9 cellular contexts compared by ENCODE assay signal in the genomic region with DNA sequence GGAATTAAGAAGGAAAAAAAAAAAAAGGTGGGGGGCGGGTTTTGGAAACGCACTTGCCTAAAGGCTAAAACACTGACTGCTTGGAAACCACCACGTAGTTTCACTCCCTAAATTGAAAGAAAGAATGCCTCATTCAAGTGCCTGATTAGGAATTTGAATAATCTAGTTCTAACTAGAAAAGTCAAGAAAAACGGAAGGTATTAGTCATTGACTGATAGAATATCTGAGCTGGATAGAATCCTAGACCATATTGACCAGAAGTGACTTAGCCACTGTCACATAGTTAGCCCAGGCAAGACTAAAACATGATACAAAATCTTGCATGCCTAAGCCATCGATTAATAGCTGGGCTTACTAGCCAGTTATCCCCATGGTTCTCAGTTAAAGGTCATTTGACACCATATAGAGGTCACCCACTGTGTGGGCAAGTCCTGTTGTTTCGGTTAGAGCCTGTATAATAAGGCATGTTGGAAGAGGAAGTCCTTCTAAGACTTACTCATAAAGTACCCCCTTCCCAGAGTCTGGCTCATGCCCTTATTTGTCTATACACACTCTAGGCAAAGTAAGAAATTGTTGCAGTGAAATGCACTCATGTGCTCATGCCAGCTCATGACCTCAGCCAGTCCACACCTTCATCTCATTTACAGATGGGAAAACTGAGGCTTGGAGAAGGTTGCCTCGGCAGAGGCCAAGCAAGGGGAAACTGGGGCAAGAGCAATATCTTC. TPM values are rescaled to one million over a fixed set of nuclear protein-coding genes. Genes with fewer than 3 reads are reported as not detected.
A peak's percentile ranks its signal among the peaks of the same experiment; 100 is the strongest.
DNase-seq lines count a peak whose midpoint lies in the region; ATAC-seq and TF ChIP-seq lines count a peak whose summit lies in the region.
"Had no signal": no experiment of that assay in that cellular context is flagged by ENCODE, and none has a peak within 500 bp of the region (broad histone marks: within the 10 kb centered on the region; RNA-seq: fewer than 3 reads in every experiment).

No MANE protein-coding gene starts in this region.

- DNase-seq in NOMO-1 (lab: John Stamatoyannopoulos, UW; ENCODE audit: unreplicated experiment in 2 of 2) (peak; percentile 20 to 59), kidney epithelial cell (ENCODE audit: low read depth) (peak; percentile 70), GM20000 (ENCODE audit: low spot score) (no peak), anterior cingulate cortex (lab: John Stamatoyannopoulos, UW) (no peak), Ammon's horn (ENCODE audit: low spot score) (no peak), ureter (ENCODE audit: low spot score) (no peak)
- DNase-seq: NCI-H2171 treated with DMSO at 0.1 percent for 48 hours had no signal

- TF ChIP-seq CTCF in kidney epithelial cell (IDR thresholded peaks at IDR 0.05; ENCODE audit: insufficient read depth, low read length, poor library complexity, severe bottlenecking): no peak
- no peak for TF ChIP-seq CTCF in GM20000 (IDR thresholded peaks at IDR 0.05; ENCODE audit: extremely low read depth, missing control alignments)

- peaks cover 2% of the 10 kb centered on the region for H3K36me3 ChIP-seq in kidney epithelial cell (ENCODE audit: control insufficient read depth, insufficient read depth, low read length)

- no peaks in the 10 kb centered on the region for H3K27me3 ChIP-seq in kidney epithelial cell (ENCODE audit: control insufficient read depth, insufficient read depth, low read length)

- H3K4me3 ChIP-seq in kidney epithelial cell (ENCODE audit: low read depth, low read length): no peak overlapping the region

- ATAC-seq in GM18858 (IDR thresholded peaks at IDR 0.05; ENCODE audit: unreplicated experiment): peak; percentile 57
- peak; percentile 90 for ATAC-seq in HG02642 (IDR thresholded peaks at IDR 0.05; ENCODE audit: poor library complexity, unreplicated experiment)

RNA-seq across cellular contexts. Expression of gene SH3RF2, which starts 40.2 kb away (rescaled TPM):
- total RNA-seq in kidney epithelial cell: 10.3 and 21.7 TPM in 2 replicates
- 9.5 TPM for total RNA-seq in ureter

Comparison
In these comparisons a context has a peak if more than half of its experiments do, and no peak if none do; other contexts are left out.
1. DNase-seq: peak in NOMO-1 (2 of 2) and kidney epithelial cell (single experiment); none in GM20000 (single experiment), anterior cingulate cortex (0 of 58), Ammon's horn (single experiment) and ureter (single experiment).